ENCODE assay signal across 19 cellular contexts in genomic region chr3:105813710-105814109, GRCh38. TPM values are rescaled to one million over a fixed set of nuclear protein-coding genes. Genes with fewer than 3 reads are reported as not detected.
DNase-seq lines count a peak whose midpoint lies in the region; ATAC-seq, FAIRE-seq and TF ChIP-seq lines count a peak whose summit lies in the region.
"Had no signal": no experiment of that assay in that cellular context is flagged by ENCODE, and none has a peak within 500 bp of the region (broad histone marks: within the 10 kb centered on the region; RNA-seq: fewer than 3 reads in every experiment).

No MANE protein-coding gene starts in this region.

- H3K9ac ChIP-seq in SU-DHL-6 (ENCODE audit: low read length) (no peak overlapping the region; the same call in 1 of the 2 replicates), kidney (ENCODE audit: low read length in 2 of 2) (no peak overlapping the region)
- H3K9ac ChIP-seq: BLaER1 treated with 17β-estradiol and CSF1 and Interleukin-3, amounts not matched to agents 10 nM and 100 nM had no signal

- no peak overlapping the region for H3K4me3 Mint-ChIP-seq in activated naive CD8-positive, alpha-beta T cell
- no peak overlapping the region for H3K4me3 Mint-ChIP-seq in activated naive CD8-positive, alpha-beta T cell treated with anti-CD3 and anti-CD28 coated beads, Interleukin-2, amount 50 U/mL, for 24 hours
- H3K4me3 Mint-ChIP-seq: CD4-positive, CD25-positive, alpha-beta regulatory T cell; H9 had no signal

- H3K4me2 ChIP-seq in SU-DHL-6 (ENCODE audit: low read depth, low read length, poor library complexity, severe bottlenecking): peak overlapping the region; percentile 78
- H3K4me2 ChIP-seq: BLaER1 treated with 17β-estradiol and CSF1 and Interleukin-3, amounts not matched to agents 10 nM and 100 nM had no signal

- H3K27ac ChIP-seq in SU-DHL-6 (ENCODE audit: low read depth, low read length): peak overlapping the region; percentile 77
- H3K27ac ChIP-seq in kidney (ENCODE audit: low read depth in 2 of 2, low read length in 2 of 2): no peak overlapping the region
- no peak overlapping the region for H3K27ac ChIP-seq in left lung
- H3K27ac ChIP-seq: BLaER1 treated with 17β-estradiol and CSF1 and Interleukin-3, amounts not matched to agents 10 nM and 100 nM had no signal

- H3K27me3 ChIP-seq in SU-DHL-6 (ENCODE audit: low read length): no peaks in the 10 kb centered on the region
- no peaks in the 10 kb centered on the region for H3K27me3 ChIP-seq in left lung
- H3K27me3 ChIP-seq: BLaER1 treated with 17β-estradiol and CSF1 and Interleukin-3, amounts not matched to agents 10 nM and 100 nM had no signal

- H3F3A ChIP-seq in SU-DHL-6 (ENCODE audit: insufficient read depth): peaks cover 69% of the 10 kb centered on the region

- intact Hi-C loops in kidney (cut with DNase I) (no loop called here), left lung (cut with DNase I) (no loop called here)

- no peak overlapping the region for H3K4me3 ChIP-seq in SU-DHL-6 (ENCODE audit: insufficient read depth, low read length, poor library complexity, severe bottlenecking)
- no peak overlapping the region for H3K4me3 ChIP-seq in kidney (ENCODE audit: low read length in 2 of 2)
- no peak overlapping the region for H3K4me3 ChIP-seq in left lung
- H3K4me3 ChIP-seq: BLaER1 treated with 17β-estradiol and CSF1 and Interleukin-3, amounts not matched to agents 10 nM and 100 nM; GM12878 had no signal

- no peaks in the 10 kb centered on the region for H4K20me1 ChIP-seq in SU-DHL-6 (ENCODE audit: low read depth, low read length)

- H3K9me2 ChIP-seq in SU-DHL-6 (replicated peaks; ENCODE audit: insufficient read depth, low read length): no peaks in the 10 kb centered on the region

- DNase-seq in activated naive CD8-positive, alpha-beta T cell treated with anti-CD3 and anti-CD28 coated beads, Interleukin-2, amount 50 U/mL, for 24 hours: no peak
- no peak for DNase-seq in kidney
- DNase-seq in left lung: no peak
- DNase-seq in left lobe of liver (ENCODE audit: low spot score): no peak
- DNase-seq: 8988T; ACHN; Calu3; CD4-positive, CD25-positive, alpha-beta regulatory T cell; DMS79; GOT3; H9 had no signal

- H3K36me3 Mint-ChIP-seq in activated naive CD8-positive, alpha-beta T cell: peaks cover 34% of the 10 kb centered on the region
- H3K36me3 Mint-ChIP-seq in activated naive CD8-positive, alpha-beta T cell treated with anti-CD3 and anti-CD28 coated beads, Interleukin-2, amount 50 U/mL, for 24 hours (ENCODE audit: low read depth): peaks cover 53% of the 10 kb centered on the region

- peaks cover 3% of the 10 kb centered on the region for H3K9me3 Mint-ChIP-seq in activated naive CD8-positive, alpha-beta T cell (ENCODE audit: low read depth)
- peaks cover 10% of the 10 kb centered on the region for H3K9me3 Mint-ChIP-seq in activated naive CD8-positive, alpha-beta T cell treated with anti-CD3 and anti-CD28 coated beads, Interleukin-2, amount 50 U/mL, for 24 hours

- H3K4me1 ChIP-seq in kidney (ENCODE audit: control insufficient read depth in 1 of 2, insufficient read depth in 1 of 2, low read depth in 1 of 2, low read length in 2 of 2) (peaks cover 0 to 3% of the 10 kb centered on the region in 2 donors), left lung (peaks cover 4 to 35% of the 10 kb centered on the region in 2 donors)

- no peaks in the 10 kb centered on the region for H3K27me3 Mint-ChIP-seq in activated naive CD8-positive, alpha-beta T cell
- no peaks in the 10 kb centered on the region for H3K27me3 Mint-ChIP-seq in activated naive CD8-positive, alpha-beta T cell treated with anti-CD3 and anti-CD28 coated beads, Interleukin-2, amount 50 U/mL, for 24 hours
- H3K27me3 Mint-ChIP-seq: CD4-positive, CD25-positive, alpha-beta regulatory T cell had no signal

- H3K79me2 ChIP-seq in SU-DHL-6 (ENCODE audit: insufficient read depth, low read length): peaks cover 94% of the 10 kb centered on the region

- H3K27ac Mint-ChIP-seq in activated naive CD8-positive, alpha-beta T cell: peak overlapping the region; percentile 79
- H3K27ac Mint-ChIP-seq in activated naive CD8-positive, alpha-beta T cell treated with anti-CD3 and anti-CD28 coated beads, Interleukin-2, amount 50 U/mL, for 24 hours: no peak overlapping the region

- H3K36me3 ChIP-seq in SU-DHL-6 (ENCODE audit: low read length) (no peaks in the 10 kb centered on the region), kidney (ENCODE audit: control insufficient read depth in 1 of 2, insufficient read depth in 2 of 2, low read length in 2 of 2) (peaks cover 0 to 2% of the 10 kb centered on the region in 2 donors), left lung (no peaks in the 10 kb centered on the region)

- peaks cover 70% of the 10 kb centered on the region for H3K4me1 Mint-ChIP-seq in activated naive CD8-positive, alpha-beta T cell (ENCODE audit: low read depth)
- peaks cover 68% of the 10 kb centered on the region for H3K4me1 Mint-ChIP-seq in activated naive CD8-positive, alpha-beta T cell treated with anti-CD3 and anti-CD28 coated beads, Interleukin-2, amount 50 U/mL, for 24 hours

- H3K9me3 ChIP-seq in SU-DHL-6 (ENCODE audit: insufficient read depth, low read length) (no peaks in the 10 kb centered on the region), kidney (ENCODE audit: control insufficient read depth in 1 of 2, low read length in 2 of 2) (no peaks in the 10 kb centered on the region), left lung (no peaks in the 10 kb centered on the region)

- no peak overlapping the region for H2AFZ ChIP-seq in SU-DHL-6 (ENCODE audit: low read depth, low read length, severe bottlenecking)

- FAIRE-seq in kidney (lab: Jason Lieb, UNC): peak; percentile 57
- FAIRE-seq: GM12878, GM18507, HepG2, HTR-8/SVneo had no signal

- ATAC-seq in activated naive CD8-positive, alpha-beta T cell treated with anti-CD3 and anti-CD28 coated beads, Interleukin-2, amount 50 U/mL, for 24 hours: no peak
- ATAC-seq in HG03175 (IDR thresholded peaks at IDR 0.05; ENCODE audit: unreplicated experiment) (no peak), left lung (no peak), left lobe of liver (no peak)
- ATAC-seq: GM12878, HepG2 had no signal

- TF ChIP-seq CTCF in SU-DHL-6 (IDR thresholded peaks at IDR 0.05; ENCODE audit: insufficient read depth, low read length, poor library complexity, severe bottlenecking) (no peak), kidney (IDR thresholded peaks at IDR 0.05; ENCODE audit: borderline replicate concordance, extremely low read depth, insufficient read depth) (no peak), left lung (IDR thresholded peaks at IDR 0.05) (no peak)

RNA-seq across cellular contexts. Expression of gene CBLB, which starts 55.1 kb away (rescaled TPM):
- total RNA-seq in kidney (48.4 TPM), left lung (10 to 100 TPM; 30.7 to 34.7 TPM), left lobe of liver (9.5 TPM)
- 7.7 TPM for polyA plus RNA-seq in kidney (ENCODE audit: insufficient read depth, low read depth, low replicate concordance)
